ENCODE assay signal across 8 cellular contexts in genomic region chr10:58756126-58756525, GRCh38.
A peak's percentile ranks its signal among the peaks of the same experiment; 100 is the strongest.
DNase-seq lines count a peak whose midpoint lies in the region; ATAC-seq and TF ChIP-seq lines count a peak whose summit lies in the region.

No MANE protein-coding gene starts in this region.

- DNase-seq in brain microvascular endothelial cell (peak; percentile 57), left lung (no peak), BE2C (no peak), NCI-H187 treated with DMSO at 0.1 percent for 48 hours (lab: John Stamatoyannopoulos, UW) (no peak)
- no peak for DNase-seq in stimulated activated CD4-positive, alpha-beta T cell treated with anti-CD3 and anti-CD28 coated beads, Interleukin-1b, Interleukin-23, amount 100 ng/mL, for 48 hours

- H3K36me3 ChIP-seq in HEK293 (ENCODE audit: control insufficient read depth in 2 of 2, insufficient read depth in 1 of 2, low read length in 2 of 2) (no peaks in the 10 kb centered on the region), brain microvascular endothelial cell (replicated peaks) (no peaks in the 10 kb centered on the region), left lung (no peaks in the 10 kb centered on the region), thymus (ENCODE audit: control insufficient read depth, insufficient read depth) (no peaks in the 10 kb centered on the region), BE2C (no peaks in the 10 kb centered on the region)

- H3K27me3 ChIP-seq in brain microvascular endothelial cell (replicated peaks) = no peaks in the 10 kb centered on the region
- H3K27me3 ChIP-seq in left lung = no peaks in the 10 kb centered on the region
- H3K27me3 ChIP-seq in thymus (ENCODE audit: control insufficient read depth, insufficient read depth) = no peaks in the 10 kb centered on the region
- H3K27me3 ChIP-seq in BE2C = no peaks in the 10 kb centered on the region

- H3K4me1 ChIP-seq in HEK293 (ENCODE audit: control insufficient read depth, insufficient read depth, low read length) (peaks cover 2% of the 10 kb centered on the region; the same call in 1 of the 2 replicates), left lung (no peaks in the 10 kb centered on the region), thymus (ENCODE audit: control insufficient read depth, insufficient read depth, low read length) (no peaks in the 10 kb centered on the region), BE2C (no peaks in the 10 kb centered on the region)

- peak; percentile 21 for ATAC-seq in left lung
- no peak for ATAC-seq in GM19351 (IDR thresholded peaks at IDR 0.05; ENCODE audit: unreplicated experiment)

- peak overlapping the region; percentile 19 for H3K4me3 ChIP-seq in HEK293 (ENCODE audit: low read depth, low read length)
- peak overlapping the region; percentile 35 for H3K4me3 ChIP-seq in brain microvascular endothelial cell (ENCODE audit: low read depth, low read length)
- no peak overlapping the region for H3K4me3 ChIP-seq in left lung
- H3K4me3 ChIP-seq in thymus (ENCODE audit: low read length) = no peak overlapping the region
- H3K4me3 ChIP-seq in BE2C (ENCODE audit: low read depth, low read length) = no peak overlapping the region

- in situ Hi-C loops in brain microvascular endothelial cell (cut with HindIII; ENCODE audit: low pct_ligation_motif_present, low sequenced_read_pairs) = no loop called here

- CTCF ChIA-PET in HEK293 (lab: Yijun Ruan, JAX) = no interaction called here

- intact Hi-C loops in left lung (cut with DNase I) = no loop called here

- TF ChIP-seq CTCF in HEK293 (tag by site-specific recombination; IDR thresholded peaks at IDR 0.05) (no peak), brain microvascular endothelial cell (IDR thresholded peaks at IDR 0.05; ENCODE audit: low read depth, low read length, missing control alignments) (no peak), left lung (IDR thresholded peaks at IDR 0.05) (no peak), BE2C (IDR thresholded peaks at IDR 0.05; ENCODE audit: low read depth, low read length) (no peak)

- 62% methylated on average over 6 of the region's 6 CpGs for WGBS in thymus

- no peaks in the 10 kb centered on the region for H3K9me3 ChIP-seq in HEK293 (ENCODE audit: control insufficient read depth, insufficient read depth, low read depth, low read length)
- no peaks in the 10 kb centered on the region for H3K9me3 ChIP-seq in left lung
- H3K9me3 ChIP-seq in thymus (ENCODE audit: control insufficient read depth) = no peaks in the 10 kb centered on the region
- H3K9me3 ChIP-seq in BE2C = no peaks in the 10 kb centered on the region

- no peak overlapping the region for H3K27ac ChIP-seq in HEK293 (ENCODE audit: extremely low read depth, low read depth, low read length)
- H3K27ac ChIP-seq in brain microvascular endothelial cell = peak overlapping the region; percentile 65
- peak overlapping the region in 1 of 2 donors; percentile 61 for H3K27ac ChIP-seq in left lung
- H3K27ac ChIP-seq in thymus (ENCODE audit: low read depth) = peak overlapping the region; percentile 18

- POLR2A ChIA-PET in HEK293 (lab: Yijun Ruan, JAX) = no interaction called here

TF ChIP-seq in HEK293, 187 proteins besides CTCF, POLR2A, EP300 and RAD21:
- TF ChIP-seq ZNF16 (tag by site-specific recombination; IDR thresholded peaks at IDR 0.05; ENCODE audit: low read depth) (no peak), ZNF335 (tag by site-specific recombination; conservative IDR thresholded peaks at IDR 0.05) (no peak), ZNF239 (tag by site-specific recombination; IDR thresholded peaks at IDR 0.05) (no peak), SCRT1 (tag by site-specific recombination; IDR thresholded peaks at IDR 0.05; ENCODE audit: borderline replicate concordance) (no peak), ZNF302 (tag by site-specific recombination; IDR thresholded peaks at IDR 0.05; ENCODE audit: low read depth) (no peak), ZNF174 (tag by site-specific recombination; IDR thresholded peaks at IDR 0.05) (no peak), GFI1B (tag by site-specific recombination; IDR thresholded peaks at IDR 0.05) (no peak), HOXD13 (CRISPR knock-in tag; IDR thresholded peaks at IDR 0.05; ENCODE audit: borderline replicate concordance) (no peak), ZBTB1 (tag by site-specific recombination; IDR thresholded peaks at IDR 0.05) (no peak), ZNF558 (tag by site-specific recombination; IDR thresholded peaks at IDR 0.05) (no peak), ZBTB48 (tag by site-specific recombination; IDR thresholded peaks at IDR 0.05) (no peak), WT1 (tag by site-specific recombination; IDR thresholded peaks at IDR 0.05) (no peak), ZBTB20 (tag by site-specific recombination; IDR thresholded peaks at IDR 0.05) (no peak), ZNF658 (tag by site-specific recombination; IDR thresholded peaks at IDR 0.05) (no peak), PATZ1 (tag by site-specific recombination; IDR thresholded peaks at IDR 0.05) (no peak), IKZF3 (tag by site-specific recombination; IDR thresholded peaks at IDR 0.05) (no peak), KLF10 (tag by site-specific recombination; IDR thresholded peaks at IDR 0.05) (no peak), ZSCAN30 (tag by site-specific recombination; IDR thresholded peaks at IDR 0.05) (no peak), ZNF544 (tag by site-specific recombination; IDR thresholded peaks at IDR 0.05) (no peak), MZF1 (tag by site-specific recombination; IDR thresholded peaks at IDR 0.05; ENCODE audit: borderline replicate concordance) (no peak)

Comparison
In these comparisons a context has a peak if more than half of its experiments do, and no peak if none do; other contexts are left out.
1. H3K4me3 ChIP-seq: peak in HEK293 (single experiment) and brain microvascular endothelial cell (single experiment); none in left lung (0 of 2), thymus (single experiment) and BE2C (single experiment).